8 cellular contexts compared by ENCODE assay signal in the genomic region with DNA sequence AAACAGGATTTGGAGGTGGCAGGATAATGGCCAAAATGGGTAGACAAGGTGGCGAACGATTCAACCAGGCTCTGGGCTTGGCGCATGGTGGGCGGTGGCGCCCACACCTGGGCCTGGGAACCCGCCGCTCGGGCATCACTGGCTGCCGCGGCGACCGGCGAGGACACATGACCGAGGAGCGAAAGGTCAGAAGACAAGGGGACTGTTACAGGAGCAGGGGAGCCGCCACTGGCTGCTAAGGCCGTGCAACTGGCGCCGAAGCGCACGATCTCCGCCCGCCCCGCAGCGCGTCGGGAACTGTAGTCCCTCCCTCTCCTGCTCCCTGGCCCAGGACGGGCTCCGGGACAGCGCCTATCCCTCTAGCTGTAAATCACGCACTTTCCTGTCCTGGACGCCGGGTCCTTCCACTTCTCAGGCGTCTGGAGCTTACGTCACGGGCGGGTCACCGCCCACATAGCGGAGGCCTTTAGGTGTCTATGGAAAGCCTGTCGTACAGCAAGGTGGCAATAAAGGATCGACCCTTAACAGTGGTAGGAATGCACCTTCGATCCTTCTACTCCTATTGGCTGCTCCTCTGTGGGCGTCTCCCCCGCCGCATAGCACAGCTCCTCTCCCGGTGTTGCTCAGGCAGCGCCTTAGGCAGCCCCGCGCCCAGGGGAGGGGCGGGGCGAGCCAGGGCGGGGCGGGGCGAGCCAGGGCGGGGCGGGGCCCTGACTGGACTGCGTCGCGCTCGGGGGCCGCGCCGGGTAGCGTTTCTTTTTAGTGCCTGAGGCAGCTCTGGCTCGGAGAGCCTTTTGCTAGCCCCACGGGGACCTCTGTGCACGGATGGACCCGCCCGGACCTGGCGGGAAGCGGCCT. TPM values are rescaled to one million over a fixed set of nuclear protein-coding genes. Genes with fewer than 3 reads are reported as not detected.
A peak's percentile ranks its signal among the peaks of the same experiment; 100 is the strongest.
DNase-seq lines count a peak whose midpoint lies in the region; ATAC-seq and TF ChIP-seq lines count a peak whose summit lies in the region.

A gene with protein sequence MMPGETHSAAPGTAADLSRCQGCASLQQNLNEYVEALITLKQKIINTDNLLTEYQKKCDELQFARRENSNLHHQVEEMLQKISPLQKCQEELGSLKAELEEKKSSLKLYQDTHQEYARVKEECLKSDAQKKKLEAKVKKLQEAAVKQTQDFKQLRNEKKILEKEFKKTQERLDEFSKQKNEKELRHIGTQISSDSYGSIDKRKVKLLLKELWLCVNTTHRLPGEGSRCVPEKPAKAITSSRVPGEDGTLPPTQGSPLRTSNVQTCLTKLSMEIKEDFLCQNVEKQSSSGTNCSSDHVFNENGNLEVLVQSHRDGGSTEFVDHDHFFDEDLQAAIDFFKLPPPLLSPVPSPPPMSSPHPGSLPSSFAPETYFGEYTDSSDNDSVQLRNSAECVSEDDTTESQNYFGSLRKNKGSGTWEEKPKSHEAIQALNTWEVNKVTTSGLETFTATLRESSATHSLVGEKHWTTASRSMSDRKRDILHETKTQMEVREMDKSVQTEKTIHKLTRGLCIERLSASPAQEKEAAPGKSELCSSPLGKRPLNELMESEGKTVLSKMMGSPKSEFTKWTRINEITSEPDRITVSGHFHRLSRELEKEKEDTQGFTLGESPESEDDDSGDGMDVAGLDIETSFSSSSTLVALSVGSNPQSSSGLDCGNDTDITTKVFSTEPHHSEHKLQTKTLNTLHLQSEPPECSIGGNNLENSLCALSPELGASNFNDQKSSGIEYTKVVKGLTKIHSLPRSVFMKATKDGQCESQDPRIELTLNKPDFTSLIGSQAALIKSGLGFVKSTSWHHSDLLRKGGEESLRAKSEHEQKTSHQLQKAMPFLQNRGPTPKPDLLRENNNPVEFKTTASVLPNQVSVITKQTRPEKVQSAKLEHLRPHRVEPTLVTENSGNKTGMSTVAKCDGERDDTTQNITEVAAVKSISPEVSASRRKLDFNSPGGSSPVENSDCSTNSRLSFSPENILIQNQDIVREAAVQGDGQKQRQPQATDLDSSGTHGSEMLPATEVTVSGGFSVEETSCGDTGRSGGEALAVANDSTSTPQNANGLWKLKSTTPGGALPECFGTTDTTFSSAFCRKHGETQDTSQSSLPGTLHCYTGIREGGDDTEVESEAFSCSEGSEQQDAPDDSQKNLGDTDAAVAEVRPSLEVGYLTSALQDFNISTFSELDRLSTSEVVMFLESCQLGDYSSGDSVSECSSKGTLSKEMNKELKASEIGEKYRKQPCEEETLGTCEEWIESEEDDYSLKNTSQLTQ (N-terminal part only) (plus strand): TSS at position 717 of the 858 bp plus-strand sequence. CDS start 239 bp downstream, outside the sequence.

- H3K27me3 ChIP-seq in BE2C (no peaks in the 10 kb centered on the region), colonic mucosa (no peaks in the 10 kb centered on the region), layer of hippocampus (ENCODE audit: control insufficient read depth, insufficient read depth, low read length) (no peaks in the 10 kb centered on the region)

- H3K9me3 ChIP-seq in BE2C (no peaks in the 10 kb centered on the region), colonic mucosa (no peaks in the 10 kb centered on the region)

- no peak for TF ChIP-seq CTCF in BE2C (IDR thresholded peaks at IDR 0.05; ENCODE audit: low read depth, low read length)
- TF ChIP-seq CTCF in colonic mucosa (IDR thresholded peaks at IDR 0.05) = no peak

- peak within 1 kb of the TSS; percentile 95 for H3K4me3 ChIP-seq in BE2C (ENCODE audit: low read depth, low read length)
- peak within 1 kb of the TSS; percentile 98 for H3K4me3 ChIP-seq in colonic mucosa

- H3K9ac ChIP-seq in colonic mucosa (ENCODE audit: low read depth in 2 of 2, low read length in 2 of 2) = peak within 1 kb of the TSS; percentile 88 to 95

- peak; percentile 98 for DNase-seq in BE2C
- peak; percentile 45 for DNase-seq in GM19240 (ENCODE audit: insufficient read length, low spot score)
- DNase-seq in NCI-H526 (lab: John Stamatoyannopoulos, UW) = peak; percentile 98
- peak; percentile 94 for DNase-seq in activated CD4-positive, alpha-beta T cell treated with anti-CD3 and anti-CD28 coated beads for 48 hours
- DNase-seq in colonic mucosa = peak; percentile 97
- DNase-seq in stimulated activated CD4-positive, alpha-beta T cell treated with anti-CD3 and anti-CD28 coated beads, Interleukin-1b, Interleukin-23, amount 100 ng/mL, for 4 hours (ENCODE audit: low read depth in 2 of 2) = peak; percentile 82 to 91

- ATAC-seq in HG03460 (IDR thresholded peaks at IDR 0.05; ENCODE audit: unreplicated experiment) = peak; percentile 81

- peak within 1 kb of the TSS; percentile 93 for H3K27ac ChIP-seq in colonic mucosa
- H3K27ac ChIP-seq in layer of hippocampus (ENCODE audit: low read depth, low read length) = peak within 1 kb of the TSS; percentile 100

- no peaks in the 10 kb centered on the region for H3K4me1 ChIP-seq in BE2C
- H3K4me1 ChIP-seq in colonic mucosa = peaks cover 6% of the 10 kb centered on the region

- intact Hi-C loops in colonic mucosa (cut with DNase I) = loop anchor here (10.0 kb wide), 1 partner anchor 1293 kb away; the partner anchor contains the start of gene TENT4A

- H3K36me3 ChIP-seq in BE2C (no peaks in the 10 kb centered on the region), colonic mucosa (no peaks in the 10 kb centered on the region)

RNA-seq across cellular contexts. Expression of the gene that starts here (rescaled TPM):
- 69.6 TPM for polyA plus RNA-seq in BE2C (2012; ENCODE audit: insufficient read depth, insufficient read length, low read depth)
- 10 to 100 TPM; 19.2 to 20.1 TPM for total RNA-seq in colonic mucosa

Comparison
In these comparisons a context has a peak if more than half of its experiments do, and no peak if none do; other contexts are left out.
1. Peak in every context shown above with its lines: DNase-seq, ATAC-seq, H3K4me3 ChIP-seq and H3K27ac ChIP-seq.
2. DNase-seq: peak in every context shown above with its lines; median percentile 98 in BE2C; 98 in NCI-H526; 97 in colonic mucosa; 94 in activated CD4-positive, alpha-beta T cell treated with anti-CD3 and anti-CD28 coated beads for 48 hours; 86 in stimulated activated CD4-positive, alpha-beta T cell treated with anti-CD3 and anti-CD28 coated beads, Interleukin-1b, Interleukin-23, amount 100 ng/mL, for 4 hours; 45 in GM19240.